In genomic region chr10:37619336-37619735, GRCh38 we compare ENCODE assay signal across 17 cellular contexts.
DNase-seq lines count a peak whose midpoint lies in the region; ATAC-seq lines count a peak whose summit lies in the region.
"Had no signal": no experiment of that assay in that cellular context is flagged by ENCODE, and none has a peak within 500 bp of the region (broad histone marks: within the 10 kb centered on the region; RNA-seq: fewer than 3 reads in every experiment).

No MANE protein-coding gene starts in this region.

- DNase-seq in Right ventricle myocardium superior (no peak), cardiac septum (ENCODE audit: low spot score) (no peak), MG63 (peak; percentile 89), myocyte (ENCODE audit: low read depth) (peak; percentile 1), stromal cell of bone marrow (ENCODE audit: low read depth) (peak; percentile 6), COLO668 (lab: John Stamatoyannopoulos, UW; ENCODE audit: unreplicated experiment) (no peak), GM19238 (ENCODE audit: insufficient read length, low spot score) (no peak)
- DNase-seq: 8988T; Calu3; CD4-positive, alpha-beta memory T cell; DMS79 treated with DMSO at 0.1 percent for 48 hours; GF-D8; HFFc6 had no signal

- intact Hi-C loops in Right ventricle myocardium superior (cut with DNase I) (no loop called here), cardiac septum (cut with DNase I) (no loop called here)

- H3K4me3 ChIP-seq in MG63: no peak overlapping the region
- H3K4me3 ChIP-seq: BLaER1, GM23338 had no signal

- no peaks in the 10 kb centered on the region for H3K9me3 ChIP-seq in MG63
- H3K9me3 ChIP-seq: BLaER1 had no signal

- no peaks in the 10 kb centered on the region for H3K27me3 ChIP-seq in MG63
- H3K27me3 ChIP-seq: BLaER1 had no signal

- no peaks in the 10 kb centered on the region for H3K36me3 ChIP-seq in MG63
- H3K36me3 ChIP-seq: BLaER1 had no signal

- ATAC-seq in Right ventricle myocardium superior (ENCODE audit: poor library complexity) (peak; percentile 92), HG02571 (IDR thresholded peaks at IDR 0.05; ENCODE audit: unreplicated experiment) (no peak)
- ATAC-seq: GM23338, HCT116 had no signal

Comparison
In these comparisons a context has a peak if more than half of its experiments do, and no peak if none do; other contexts are left out.
1. DNase-seq: peak in MG63 (single experiment), myocyte (single experiment) and stromal cell of bone marrow (single experiment); none in Right ventricle myocardium superior (single experiment), cardiac septum (single experiment), COLO668 (single experiment) and GM19238 (single experiment).